ENCODE assay signal across 20 cellular contexts in genomic region chr14:103318750-103319419, GRCh38. TPM values are rescaled to one million over a fixed set of nuclear protein-coding genes. Genes with fewer than 3 reads are reported as not detected.
DNase-seq lines count a peak whose midpoint lies in the region; ATAC-seq and TF ChIP-seq lines count a peak whose summit lies in the region.
"Had no signal": no experiment of that assay in that cellular context is flagged by ENCODE, and none has a peak within 500 bp of the region (broad histone marks: within the 10 kb centered on the region; RNA-seq: fewer than 3 reads in every experiment).

No MANE protein-coding gene starts in this region.

- peaks cover 23% of the 10 kb centered on the region for H3K27me3 Mint-ChIP-seq in stimulated activated naive CD8-positive, alpha-beta T cell treated with anti-CD3 and anti-CD28 coated beads, Interleukin-15, amount 100 ng/mL, for 72 hours

- no peak overlapping the region for H3K27ac Mint-ChIP-seq in stimulated activated naive CD8-positive, alpha-beta T cell treated with anti-CD3 and anti-CD28 coated beads, Interleukin-15, amount 100 ng/mL, for 72 hours
- H3K27ac Mint-ChIP-seq: activated naive CD8-positive, alpha-beta T cell treated with anti-CD3 and anti-CD28 coated beads, Interleukin-2, amount 50 U/mL, for 24 hours; activated T-helper 17 cell treated with anti-CD3 and anti-CD28 coated beads, Interleukin-2, amount 50 U/mL, for 72 hours had no signal

- no peaks in the 10 kb centered on the region for H3K9me3 Mint-ChIP-seq in stimulated activated naive CD8-positive, alpha-beta T cell treated with anti-CD3 and anti-CD28 coated beads, Interleukin-15, amount 100 ng/mL, for 72 hours
- H3K9me3 Mint-ChIP-seq: activated naive CD8-positive, alpha-beta T cell treated with anti-CD3 and anti-CD28 coated beads, Interleukin-2, amount 50 U/mL, for 24 hours; activated T-helper 17 cell treated with anti-CD3 and anti-CD28 coated beads, Interleukin-2, amount 50 U/mL, for 72 hours had no signal

- no peak overlapping the region for H3K4me3 ChIP-seq in lower leg skin (ENCODE audit: low read depth, poor library complexity, severe bottlenecking)
- H3K4me3 ChIP-seq: breast epithelium, hepatocyte, lower lobe of right lung, right atrium auricular region had no signal

- DNase-seq in NCI-H526 treated with DMSO at 0.1 percent for 48 hours (lab: John Stamatoyannopoulos, UW) (peak; percentile 90), DMS153 (lab: John Stamatoyannopoulos, UW) (no peak), lower leg skin (ENCODE audit: low spot score in 2 of 2) (no peak), NCI-H1694 (lab: John Stamatoyannopoulos, UW) (no peak)
- DNase-seq in stimulated activated naive CD8-positive, alpha-beta T cell treated with anti-CD3 and anti-CD28 coated beads, Interleukin-15, amount 100 ng/mL, for 72 hours = no peak
- DNase-seq: activated CD4-positive, alpha-beta T cell treated with anti-CD3 and anti-CD28 coated beads for 4 hours; activated naive CD8-positive, alpha-beta T cell treated with anti-CD3 and anti-CD28 coated beads, Interleukin-2, amount 50 U/mL, for 24 hours; GDM1; KG1; lower lobe of right lung; NCI-H1048; NCI-H2029 treated with DMSO at 0.1 percent for 48 hours; stimulated activated CD4-positive, alpha-beta T cell treated with anti-CD3 and anti-CD28 coated beads, Interleukin-15, amount 100 ng/mL, for 24 hours had no signal

- no peak for TF ChIP-seq POLR2A in lower leg skin (IDR thresholded peaks at IDR 0.05)

- ATAC-seq in GM18520 (IDR thresholded peaks at IDR 0.05; ENCODE audit: unreplicated experiment) (peak; percentile 15), GM21723 (IDR thresholded peaks at IDR 0.05; ENCODE audit: unreplicated experiment) (peak; percentile 56), HG03025 (IDR thresholded peaks at IDR 0.05; ENCODE audit: low FRiP score, unreplicated experiment) (peak; percentile 34)
- no peak for ATAC-seq in stimulated activated naive CD8-positive, alpha-beta T cell treated with anti-CD3 and anti-CD28 coated beads, Interleukin-15, amount 100 ng/mL, for 72 hours
- ATAC-seq: activated naive CD8-positive, alpha-beta T cell treated with anti-CD3 and anti-CD28 coated beads, Interleukin-2, amount 50 U/mL, for 24 hours; lower lobe of right lung had no signal

- 80 to 85% methylated on average over 6 of the region's 6 CpGs for WGBS in lower leg skin, 2 donors

- no peak overlapping the region for H3K4me3 Mint-ChIP-seq in stimulated activated naive CD8-positive, alpha-beta T cell treated with anti-CD3 and anti-CD28 coated beads, Interleukin-15, amount 100 ng/mL, for 72 hours
- H3K4me3 Mint-ChIP-seq: activated naive CD8-positive, alpha-beta T cell treated with anti-CD3 and anti-CD28 coated beads, Interleukin-2, amount 50 U/mL, for 24 hours; activated T-helper 17 cell treated with anti-CD3 and anti-CD28 coated beads, Interleukin-2, amount 50 U/mL, for 72 hours had no signal

- intact Hi-C loops in lower leg skin (cut with DNase I; ENCODE audit: low total_unique reads) = no loop called here

- no peaks in the 10 kb centered on the region for H3K4me1 Mint-ChIP-seq in stimulated activated naive CD8-positive, alpha-beta T cell treated with anti-CD3 and anti-CD28 coated beads, Interleukin-15, amount 100 ng/mL, for 72 hours
- H3K4me1 Mint-ChIP-seq: activated naive CD8-positive, alpha-beta T cell treated with anti-CD3 and anti-CD28 coated beads, Interleukin-2, amount 50 U/mL, for 24 hours; activated T-helper 17 cell treated with anti-CD3 and anti-CD28 coated beads, Interleukin-2, amount 50 U/mL, for 72 hours had no signal

- no peak for TF ChIP-seq CTCF in lower leg skin (IDR thresholded peaks at IDR 0.05)

RNA-seq across cellular contexts. Expression of gene EIF5, which starts 15.2 kb away (rescaled TPM):
- 100 to 1,000 TPM; 125 to 168 (median 131) TPM for total RNA-seq in lower leg skin
